ENCODE assay signal across 1 cellular context in genomic region chr1:31750858-31751638, GRCh38.
TF ChIP-seq lines count a peak whose summit lies in the region.

No MANE protein-coding gene starts in this region.

TF ChIP-seq in K562, 482 proteins besides CTCF, POLR2A, EP300 and RAD21 (continued from another document and continues in another):
- TF ChIP-seq NR0B1 (IDR thresholded peaks at IDR 0.05; ENCODE audit: partially characterized antibody) (no peak), ATF3 (IDR thresholded peaks at IDR 0.05) (no peak), ATF3 (CRISPR knock-in tag; conservative IDR thresholded peaks at IDR 0.05) (no peak), E2F6 (IDR thresholded peaks at IDR 0.05; ENCODE audit: borderline replicate concordance in 1 of 2, extremely low read depth in 1 of 2, insufficient read depth in 1 of 2, insufficient read length in 1 of 2, low read depth in 1 of 2, low read length in 1 of 2, poor library complexity in 1 of 2, severe bottlenecking in 1 of 2) (peak; percentile 13 to 60), YBX1 (IDR thresholded peaks at IDR 0.05) (no peak), FOXP4 (CRISPR knock-in tag; IDR thresholded peaks at IDR 0.05; ENCODE audit: borderline replicate concordance) (no peak), MAX (CRISPR knock-in tag; IDR thresholded peaks at IDR 0.05) (peak; percentile 60), MAFG (tag; conservative IDR thresholded peaks at IDR 0.05) (no peak), PBX2 (CRISPR knock-in tag; IDR thresholded peaks at IDR 0.05; ENCODE audit: low read depth) (no peak), PBX2 (tag; conservative IDR thresholded peaks at IDR 0.05; ENCODE audit: low read depth) (peak; percentile 61), MTA3 (IDR thresholded peaks at IDR 0.05; ENCODE audit: borderline replicate concordance) (no peak), ZC3H8 (IDR thresholded peaks at IDR 0.05) (no peak), BMI1 (IDR thresholded peaks at IDR 0.05; ENCODE audit: low read length) (no peak), POLR2H (tag; IDR thresholded peaks at IDR 0.05; ENCODE audit: low read depth) (no peak), ZBTB33 (CRISPR knock-in tag; IDR thresholded peaks at IDR 0.05) (no peak), SPI1 (IDR thresholded peaks at IDR 0.05; ENCODE audit: borderline replicate concordance, low read depth, low read length) (0 out of 2 replicates have a peak, but pooled peaks have one; percentile 22), DIDO1 (tag; IDR thresholded peaks at IDR 0.05; ENCODE audit: low read depth) (no peak), RFX1 (IDR thresholded peaks at IDR 0.05) (no peak), NFE2L1 (tag; IDR thresholded peaks at IDR 0.05; ENCODE audit: borderline replicate concordance, low read depth) (no peak), PRPF4 (IDR thresholded peaks at IDR 0.05; ENCODE audit: insufficient read depth, low read depth, low read length, poor library complexity, severe bottlenecking) (no peak), TCF3 (CRISPR knock-in tag; IDR thresholded peaks at IDR 0.05) (0 out of 2 replicates have a peak, but pooled peaks have one; percentile 10), NCOA6 (IDR thresholded peaks at IDR 0.05) (no peak), HDAC2 (IDR thresholded peaks at IDR 0.05) (no peak), RNF2 (IDR thresholded peaks at IDR 0.05) (no peak), RBM17 (IDR thresholded peaks at IDR 0.05; ENCODE audit: borderline replicate concordance, low read depth, low read length) (no peak), HDAC3 (IDR thresholded peaks at IDR 0.05; ENCODE audit: borderline replicate concordance, partially characterized antibody) (no peak), DACH1 (IDR thresholded peaks at IDR 0.05; ENCODE audit: partially characterized antibody) (no peak), HNRNPK (IDR thresholded peaks at IDR 0.05; ENCODE audit: low read depth, low read length, poor library complexity, severe bottlenecking) (no peak)
- TF ChIP-seq, protein P1, sequence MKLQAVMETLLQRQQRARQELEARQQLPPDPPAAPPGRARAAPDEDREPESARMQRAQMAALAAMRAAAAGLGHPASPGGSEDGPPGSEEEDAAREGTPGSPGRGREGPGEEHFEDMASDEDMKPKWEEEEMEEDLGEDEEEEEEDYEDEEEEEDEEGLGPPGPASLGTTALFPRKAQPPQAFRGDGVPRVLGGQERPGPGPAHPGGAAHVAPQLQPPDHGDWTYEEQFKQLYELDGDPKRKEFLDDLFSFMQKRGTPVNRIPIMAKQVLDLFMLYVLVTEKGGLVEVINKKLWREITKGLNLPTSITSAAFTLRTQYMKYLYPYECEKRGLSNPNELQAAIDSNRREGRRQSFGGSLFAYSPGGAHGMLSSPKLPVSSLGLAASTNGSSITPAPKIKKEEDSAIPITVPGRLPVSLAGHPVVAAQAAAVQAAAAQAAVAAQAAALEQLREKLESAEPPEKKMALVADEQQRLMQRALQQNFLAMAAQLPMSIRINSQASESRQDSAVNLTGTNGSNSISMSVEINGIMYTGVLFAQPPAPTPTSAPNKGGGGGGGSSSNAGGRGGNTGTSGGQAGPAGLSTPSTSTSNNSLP (IDR thresholded peaks at IDR 0.05; ENCODE audit: borderline replicate concordance, low read depth, low read length), result no peak
- TF ChIP-seq, protein P2, sequence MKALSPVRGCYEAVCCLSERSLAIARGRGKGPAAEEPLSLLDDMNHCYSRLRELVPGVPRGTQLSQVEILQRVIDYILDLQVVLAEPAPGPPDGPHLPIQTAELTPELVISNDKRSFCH (CRISPR knock-in tag; IDR thresholded peaks at IDR 0.05), result no peak
- TF ChIP-seq, protein P2 (tag; IDR thresholded peaks at IDR 0.05), result no peak
- TF ChIP-seq, protein P3, sequence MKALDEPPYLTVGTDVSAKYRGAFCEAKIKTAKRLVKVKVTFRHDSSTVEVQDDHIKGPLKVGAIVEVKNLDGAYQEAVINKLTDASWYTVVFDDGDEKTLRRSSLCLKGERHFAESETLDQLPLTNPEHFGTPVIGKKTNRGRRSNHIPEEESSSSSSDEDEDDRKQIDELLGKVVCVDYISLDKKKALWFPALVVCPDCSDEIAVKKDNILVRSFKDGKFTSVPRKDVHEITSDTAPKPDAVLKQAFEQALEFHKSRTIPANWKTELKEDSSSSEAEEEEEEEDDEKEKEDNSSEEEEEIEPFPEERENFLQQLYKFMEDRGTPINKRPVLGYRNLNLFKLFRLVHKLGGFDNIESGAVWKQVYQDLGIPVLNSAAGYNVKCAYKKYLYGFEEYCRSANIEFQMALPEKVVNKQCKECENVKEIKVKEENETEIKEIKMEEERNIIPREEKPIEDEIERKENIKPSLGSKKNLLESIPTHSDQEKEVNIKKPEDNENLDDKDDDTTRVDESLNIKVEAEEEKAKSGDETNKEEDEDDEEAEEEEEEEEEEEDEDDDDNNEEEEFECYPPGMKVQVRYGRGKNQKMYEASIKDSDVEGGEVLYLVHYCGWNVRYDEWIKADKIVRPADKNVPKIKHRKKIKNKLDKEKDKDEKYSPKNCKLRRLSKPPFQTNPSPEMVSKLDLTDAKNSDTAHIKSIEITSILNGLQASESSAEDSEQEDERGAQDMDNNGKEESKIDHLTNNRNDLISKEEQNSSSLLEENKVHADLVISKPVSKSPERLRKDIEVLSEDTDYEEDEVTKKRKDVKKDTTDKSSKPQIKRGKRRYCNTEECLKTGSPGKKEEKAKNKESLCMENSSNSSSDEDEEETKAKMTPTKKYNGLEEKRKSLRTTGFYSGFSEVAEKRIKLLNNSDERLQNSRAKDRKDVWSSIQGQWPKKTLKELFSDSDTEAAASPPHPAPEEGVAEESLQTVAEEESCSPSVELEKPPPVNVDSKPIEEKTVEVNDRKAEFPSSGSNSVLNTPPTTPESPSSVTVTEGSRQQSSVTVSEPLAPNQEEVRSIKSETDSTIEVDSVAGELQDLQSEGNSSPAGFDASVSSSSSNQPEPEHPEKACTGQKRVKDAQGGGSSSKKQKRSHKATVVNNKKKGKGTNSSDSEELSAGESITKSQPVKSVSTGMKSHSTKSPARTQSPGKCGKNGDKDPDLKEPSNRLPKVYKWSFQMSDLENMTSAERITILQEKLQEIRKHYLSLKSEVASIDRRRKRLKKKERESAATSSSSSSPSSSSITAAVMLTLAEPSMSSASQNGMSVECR (CRISPR knock-in tag; IDR thresholded peaks at IDR 0.05), result no peak
- TF ChIP-seq, protein P4, sequence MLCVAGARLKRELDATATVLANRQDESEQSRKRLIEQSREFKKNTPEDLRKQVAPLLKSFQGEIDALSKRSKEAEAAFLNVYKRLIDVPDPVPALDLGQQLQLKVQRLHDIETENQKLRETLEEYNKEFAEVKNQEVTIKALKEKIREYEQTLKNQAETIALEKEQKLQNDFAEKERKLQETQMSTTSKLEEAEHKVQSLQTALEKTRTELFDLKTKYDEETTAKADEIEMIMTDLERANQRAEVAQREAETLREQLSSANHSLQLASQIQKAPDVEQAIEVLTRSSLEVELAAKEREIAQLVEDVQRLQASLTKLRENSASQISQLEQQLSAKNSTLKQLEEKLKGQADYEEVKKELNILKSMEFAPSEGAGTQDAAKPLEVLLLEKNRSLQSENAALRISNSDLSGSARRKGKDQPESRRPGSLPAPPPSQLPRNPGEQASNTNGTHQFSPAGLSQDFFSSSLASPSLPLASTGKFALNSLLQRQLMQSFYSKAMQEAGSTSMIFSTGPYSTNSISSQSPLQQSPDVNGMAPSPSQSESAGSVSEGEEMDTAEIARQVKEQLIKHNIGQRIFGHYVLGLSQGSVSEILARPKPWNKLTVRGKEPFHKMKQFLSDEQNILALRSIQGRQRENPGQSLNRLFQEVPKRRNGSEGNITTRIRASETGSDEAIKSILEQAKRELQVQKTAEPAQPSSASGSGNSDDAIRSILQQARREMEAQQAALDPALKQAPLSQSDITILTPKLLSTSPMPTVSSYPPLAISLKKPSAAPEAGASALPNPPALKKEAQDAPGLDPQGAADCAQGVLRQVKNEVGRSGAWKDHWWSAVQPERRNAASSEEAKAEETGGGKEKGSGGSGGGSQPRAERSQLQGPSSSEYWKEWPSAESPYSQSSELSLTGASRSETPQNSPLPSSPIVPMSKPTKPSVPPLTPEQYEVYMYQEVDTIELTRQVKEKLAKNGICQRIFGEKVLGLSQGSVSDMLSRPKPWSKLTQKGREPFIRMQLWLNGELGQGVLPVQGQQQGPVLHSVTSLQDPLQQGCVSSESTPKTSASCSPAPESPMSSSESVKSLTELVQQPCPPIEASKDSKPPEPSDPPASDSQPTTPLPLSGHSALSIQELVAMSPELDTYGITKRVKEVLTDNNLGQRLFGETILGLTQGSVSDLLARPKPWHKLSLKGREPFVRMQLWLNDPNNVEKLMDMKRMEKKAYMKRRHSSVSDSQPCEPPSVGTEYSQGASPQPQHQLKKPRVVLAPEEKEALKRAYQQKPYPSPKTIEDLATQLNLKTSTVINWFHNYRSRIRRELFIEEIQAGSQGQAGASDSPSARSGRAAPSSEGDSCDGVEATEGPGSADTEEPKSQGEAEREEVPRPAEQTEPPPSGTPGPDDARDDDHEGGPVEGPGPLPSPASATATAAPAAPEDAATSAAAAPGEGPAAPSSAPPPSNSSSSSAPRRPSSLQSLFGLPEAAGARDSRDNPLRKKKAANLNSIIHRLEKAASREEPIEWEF (CRISPR knock-in tag; IDR thresholded peaks at IDR 0.05), result no peak
